24 cellular contexts compared by ENCODE assay signal in the genomic region with DNA sequence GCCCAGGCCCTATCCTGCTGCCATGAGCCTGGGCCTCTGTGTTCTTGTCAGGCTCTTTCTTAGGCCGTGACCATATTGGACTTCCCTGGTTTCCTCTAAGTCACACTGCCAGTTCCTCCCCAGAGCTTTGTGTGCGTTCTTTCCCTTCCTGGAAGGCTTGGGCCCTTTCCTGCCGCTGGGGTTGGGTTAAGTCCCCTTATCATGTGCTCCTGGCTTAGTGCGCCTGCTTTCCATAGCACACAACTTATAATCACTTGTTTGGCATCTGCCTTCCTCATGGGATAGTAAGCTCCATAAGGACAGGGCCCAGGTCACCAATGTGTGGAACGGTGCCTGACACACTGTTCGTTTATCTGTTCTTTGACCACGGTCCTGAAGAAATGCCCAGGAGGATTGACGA. TPM values are rescaled to one million over a fixed set of nuclear protein-coding genes. Genes with fewer than 3 reads are reported as not detected.
A peak's percentile ranks its signal among the peaks of the same experiment; 100 is the strongest.
DNase-seq lines count a peak whose midpoint lies in the region; ATAC-seq and TF ChIP-seq lines count a peak whose summit lies in the region.
"Had no signal": no experiment of that assay in that cellular context is flagged by ENCODE, and none has a peak within 500 bp of the region (broad histone marks: within the 10 kb centered on the region; RNA-seq: fewer than 3 reads in every experiment).

No MANE protein-coding gene starts in this region.

- intact Hi-C loops in esophagus muscularis mucosa (cut with DNase I), result no loop called here

- no peak overlapping the region for H3K9ac ChIP-seq in mesenchymal stem cell (ENCODE audit: low read length)
- H3K9ac ChIP-seq: KMS-11 had no signal

- H2BK5ac ChIP-seq in mesenchymal stem cell (ENCODE audit: low read depth, low read length, poor library complexity, severe bottlenecking), result no peak overlapping the region

- no peak overlapping the region for H2BK15ac ChIP-seq in mesenchymal stem cell (ENCODE audit: low read depth, poor library complexity, severe bottlenecking)

- 90% methylated on average over 8 of the region's 8 CpGs for WGBS in mesenchymal stem cell
- WGBS in esophagus muscularis mucosa, result 86% methylated on average over 8 of the region's 8 CpGs

- H3K14ac ChIP-seq in mesenchymal stem cell (ENCODE audit: low read length in 2 of 2), result no peak overlapping the region

- TF ChIP-seq CTCF in chondrocyte (IDR thresholded peaks at IDR 0.05) (no peak), esophagus muscularis mucosa (IDR thresholded peaks at IDR 0.05) (no peak), GM13976 (IDR thresholded peaks at IDR 0.05; ENCODE audit: borderline replicate concordance, control extremely low read depth, extremely low read depth, insufficient read depth, missing control alignments) (no peak)

- no peak overlapping the region for H3K27ac Mint-ChIP-seq in chondrocyte (ENCODE audit: unreplicated experiment)
- H3K27ac Mint-ChIP-seq in stimulated activated effector memory CD8-positive, alpha-beta T cell treated with anti-CD3 and anti-CD28 coated beads, Interleukin-12 subunit alpha, Interleukin-12 subunit beta, amount 100 ng/mL, for 72 hours, result peak overlapping the region; percentile 29
- H3K27ac Mint-ChIP-seq: CD4-positive, alpha-beta memory T cell had no signal

- H3K27ac ChIP-seq in mesenchymal stem cell (ENCODE audit: low read length, poor library complexity, severe bottlenecking) (no peak overlapping the region), esophagus muscularis mucosa (replicated peaks in 1 of 4) (no peak overlapping the region)
- H3K27ac ChIP-seq: KMS-11, SJSA1 had no signal

- no peak overlapping the region for H2BK12ac ChIP-seq in mesenchymal stem cell (ENCODE audit: low read length in 2 of 2)

- peaks cover 13% of the 10 kb centered on the region for H3K4me1 Mint-ChIP-seq in chondrocyte (ENCODE audit: low read depth)
- H3K4me1 Mint-ChIP-seq in stimulated activated effector memory CD8-positive, alpha-beta T cell treated with anti-CD3 and anti-CD28 coated beads, Interleukin-12 subunit alpha, Interleukin-12 subunit beta, amount 100 ng/mL, for 72 hours, result peaks cover 22% of the 10 kb centered on the region

- H3K36me3 Mint-ChIP-seq in chondrocyte (ENCODE audit: low read depth), result no peaks in the 10 kb centered on the region
- no peaks in the 10 kb centered on the region for H3K36me3 Mint-ChIP-seq in stimulated activated effector memory CD8-positive, alpha-beta T cell treated with anti-CD3 and anti-CD28 coated beads, Interleukin-12 subunit alpha, Interleukin-12 subunit beta, amount 100 ng/mL, for 72 hours
- H3K36me3 Mint-ChIP-seq: CD4-positive, alpha-beta memory T cell had no signal

- H3K4me1 ChIP-seq in mesenchymal stem cell (ENCODE audit: control insufficient read depth, insufficient read depth, low read depth, low read length) (peaks cover 13% of the 10 kb centered on the region), esophagus muscularis mucosa (peaks cover 1 to 6% (median 3%) of the 10 kb centered on the region in 4 donors)
- H3K4me1 ChIP-seq: SJSA1 had no signal

- H2AK5ac ChIP-seq in mesenchymal stem cell (ENCODE audit: low read length, severe bottlenecking), result peak overlapping the region; percentile 33

- H3K4me2 ChIP-seq in mesenchymal stem cell (ENCODE audit: low read length, poor library complexity, severe bottlenecking), result no peak overlapping the region
- H3K4me2 ChIP-seq: KMS-11 had no signal

- in situ Hi-C loops in GM13976 (cut with MboI; ENCODE audit: low sequenced_read_pairs, unreplicated experiment), result no loop called here

- no peak overlapping the region for H4K8ac ChIP-seq in mesenchymal stem cell (ENCODE audit: low read length)

- DNase-seq in GF-D8 (lab: John Stamatoyannopoulos, UW), result peak; percentile 86
- peak; percentile 42 for DNase-seq in chondrocyte (ENCODE audit: low spot score)
- no peak for DNase-seq in mesenchymal stem cell
- DNase-seq in stimulated activated effector memory CD8-positive, alpha-beta T cell treated with anti-CD3 and anti-CD28 coated beads, Interleukin-12 subunit alpha, Interleukin-12 subunit beta, amount 100 ng/mL, for 72 hours (ENCODE audit: low spot score in 2 of 2), result no peak
- DNase-seq in NCI-H2107 (lab: John Stamatoyannopoulos, UW), result no peak
- no peak for DNase-seq in esophagus muscularis mucosa (ENCODE audit: extremely low spot score)
- no peak for DNase-seq in GM13976 (ENCODE audit: low spot score)
- DNase-seq: C1 segment of cervical spinal cord; CD4-positive, alpha-beta memory T cell; COR-L47; IMR-90; NCI-H1048; NCI-H1417; NCI-H1694 treated with DMSO at 0.1 percent for 48 hours; NCI-H2081; NCI-H2171; NCI-H226; NCI-H510A; NCI-H69; Right ventricle myocardium superior; RPMI8226 had no signal

- no peak for ATAC-seq in stimulated activated effector memory CD8-positive, alpha-beta T cell treated with anti-CD3 and anti-CD28 coated beads, Interleukin-12 subunit alpha, Interleukin-12 subunit beta, amount 100 ng/mL, for 72 hours
- ATAC-seq: GM12878 had no signal

- H3K4me3 ChIP-seq in mesenchymal stem cell (ENCODE audit: insufficient read depth in 1 of 2, low read depth in 1 of 2, low read length in 2 of 2), result no peak overlapping the region
- H3K4me3 ChIP-seq in esophagus muscularis mucosa, result no peak overlapping the region
- H3K4me3 ChIP-seq: GM12878, SJSA1 had no signal

- H3K36me3 ChIP-seq in mesenchymal stem cell (ENCODE audit: control insufficient read depth in 1 of 2, insufficient read depth in 2 of 2, low read depth in 1 of 2, low read length in 2 of 2) (no peaks in the 10 kb centered on the region), esophagus muscularis mucosa (no peaks in the 10 kb centered on the region)
- H3K36me3 ChIP-seq: SJSA1 had no signal

- no peaks in the 10 kb centered on the region for H3K79me1 ChIP-seq in mesenchymal stem cell (replicated peaks; ENCODE audit: low read length, poor library complexity, severe bottlenecking)

- H3K27me3 ChIP-seq in mesenchymal stem cell (ENCODE audit: control insufficient read depth in 1 of 2, insufficient read depth in 1 of 2, low read length in 2 of 2) (no peaks in the 10 kb centered on the region), esophagus muscularis mucosa (no peaks in the 10 kb centered on the region)
- H3K27me3 ChIP-seq: SJSA1 had no signal

- H4K91ac ChIP-seq in mesenchymal stem cell (ENCODE audit: low read length), result no peak overlapping the region

- no peak overlapping the region for H3K4me3 Mint-ChIP-seq in chondrocyte (ENCODE audit: unreplicated experiment)
- H3K4me3 Mint-ChIP-seq in stimulated activated effector memory CD8-positive, alpha-beta T cell treated with anti-CD3 and anti-CD28 coated beads, Interleukin-12 subunit alpha, Interleukin-12 subunit beta, amount 100 ng/mL, for 72 hours, result no peak overlapping the region
- H3K4me3 Mint-ChIP-seq: CD4-positive, alpha-beta memory T cell had no signal

- no peaks in the 10 kb centered on the region for H3K9me3 Mint-ChIP-seq in chondrocyte (ENCODE audit: low read depth)
- H3K9me3 Mint-ChIP-seq in stimulated activated effector memory CD8-positive, alpha-beta T cell treated with anti-CD3 and anti-CD28 coated beads, Interleukin-12 subunit alpha, Interleukin-12 subunit beta, amount 100 ng/mL, for 72 hours, result no peaks in the 10 kb centered on the region

- no peak overlapping the region for H2AFZ ChIP-seq in mesenchymal stem cell (ENCODE audit: low read depth, low read length)

- H3K27me3 Mint-ChIP-seq in chondrocyte (ENCODE audit: low read depth), result no peaks in the 10 kb centered on the region
- H3K27me3 Mint-ChIP-seq: CD4-positive, alpha-beta memory T cell had no signal

- H3K23ac ChIP-seq in mesenchymal stem cell (ENCODE audit: low read length in 2 of 2), result no peak overlapping the region

- H3K18ac ChIP-seq in mesenchymal stem cell (ENCODE audit: low read depth in 1 of 2, low read length in 2 of 2), result no peak overlapping the region

- H2BK120ac ChIP-seq in mesenchymal stem cell (ENCODE audit: low read depth, low read length), result no peak overlapping the region

- H3K4ac ChIP-seq in mesenchymal stem cell (ENCODE audit: low read depth in 1 of 2, low read length in 2 of 2), result no peak overlapping the region

- no peak for TF ChIP-seq POLR2A in esophagus muscularis mucosa (IDR thresholded peaks at IDR 0.05; ENCODE audit: low read depth)

- TF ChIP-seq EP300 in esophagus muscularis mucosa (IDR thresholded peaks at IDR 0.05), result no peak

- H3K9me3 ChIP-seq in mesenchymal stem cell (ENCODE audit: control insufficient read depth, low read length) (no peaks in the 10 kb centered on the region), esophagus muscularis mucosa (no peaks in the 10 kb centered on the region)
- H3K9me3 ChIP-seq: SJSA1 had no signal

RNA-seq across cellular contexts. Expression of gene NIFK, which starts 31.3 kb away (rescaled TPM):
- total RNA-seq in chondrocyte (35.5 to 40.5 TPM (median 39.8 TPM) in 3 replicates), esophagus muscularis mucosa (10 to 100 TPM; 19.8 to 56.5 (median 28.5) TPM)
- 75.3 TPM for polyA plus RNA-seq in mesenchymal stem cell (2013, experiment 1 of 2)
- polyA plus RNA-seq in mesenchymal stem cell (2013, experiment 2 of 2), result 68.7 TPM

RNA-seq across cellular contexts. Expression of gene TSN, which starts 50.1 kb away (rescaled TPM):
- total RNA-seq in chondrocyte (51.1 to 61.6 TPM (median 57.1 TPM) in 3 replicates), esophagus muscularis mucosa (10 to 100 TPM; 24.5 to 33.6 (median 26.3) TPM)
- 28.6 TPM for polyA plus RNA-seq in mesenchymal stem cell (2013, experiment 1 of 2)
- polyA plus RNA-seq in mesenchymal stem cell (2013, experiment 2 of 2), result 29.9 TPM

RNA-seq across cellular contexts. Expression of gene CLASP1, which starts 56.1 kb away (rescaled TPM):
- total RNA-seq in chondrocyte, result 56.0 to 71.3 TPM (median 57.9 TPM) in 3 replicates
- 15.0 TPM for polyA plus RNA-seq in mesenchymal stem cell (2013, experiment 1 of 2)
- polyA plus RNA-seq in mesenchymal stem cell (2013, experiment 2 of 2), result 14.1 TPM
- 10 to 100 TPM; 62.6 to 78.6 (median 70.5) TPM for total RNA-seq in esophagus muscularis mucosa

Comparison
In these comparisons a context has a peak if more than half of its experiments do, and no peak if none do; other contexts are left out.
1. DNase-seq: peak in GF-D8 (single experiment) and chondrocyte (single experiment); none in mesenchymal stem cell (single experiment), stimulated activated effector memory CD8-positive, alpha-beta T cell treated with anti-CD3 and anti-CD28 coated beads, Interleukin-12 subunit alpha, Interleukin-12 subunit beta, amount 100 ng/mL, for 72 hours (0 of 2), NCI-H2107 (single experiment), esophagus muscularis mucosa (single experiment) and GM13976 (single experiment).